In the genomic region with DNA sequence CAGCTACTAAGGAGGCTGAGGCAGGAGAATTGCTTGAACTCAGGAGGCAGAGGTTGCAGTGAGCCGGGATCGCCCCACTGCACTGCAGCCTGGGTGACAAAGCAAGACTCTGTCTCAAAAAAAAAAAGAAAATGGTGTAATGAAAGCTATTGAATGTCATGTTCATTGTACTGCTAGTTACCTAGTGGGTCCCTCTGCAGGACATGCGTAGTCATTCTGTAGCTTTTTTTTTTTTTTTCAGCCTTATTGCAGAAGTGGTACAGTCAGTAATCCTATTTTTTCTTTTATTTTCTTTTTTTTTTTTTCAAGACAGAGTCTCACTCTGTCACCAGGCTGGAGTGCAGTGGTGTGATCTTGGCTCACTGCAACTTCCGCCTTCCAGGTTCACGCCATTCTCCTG, we compare ENCODE assay signal across 8 cellular contexts. TPM values are rescaled to one million over a fixed set of nuclear protein-coding genes. Genes with fewer than 3 reads are reported as not detected.
DNase-seq lines count a peak whose midpoint lies in the region; ATAC-seq and TF ChIP-seq lines count a peak whose summit lies in the region.
"Not testable (repeated sequence)": the region's sequence is repeated elsewhere in the genome, so short reads cannot be mapped to it uniquely, and the experiment has no call there.
"Had no signal": no experiment of that assay in that cellular context is flagged by ENCODE, and none has a peak within 500 bp of the region (broad histone marks: within the 10 kb centered on the region; RNA-seq: fewer than 3 reads in every experiment).

No MANE protein-coding gene starts in this region.

- intact Hi-C loops in ascending aorta (cut with DNase I): not testable (repeated sequence)

- not testable (repeated sequence) for H3K9me3 ChIP-seq in Karpas-422 (ENCODE audit: low read length); ascending aorta

- H4K20me1 ChIP-seq in Karpas-422 (ENCODE audit: insufficient read depth, low read depth, low read length): not testable (repeated sequence)

- H3K36me3 ChIP-seq in Karpas-422 (ENCODE audit: insufficient read depth, low read length): peaks cover 15% of the 10 kb centered on the region; the same call in 1 of the 2 replicates
- H3K36me3 ChIP-seq in ascending aorta: peaks cover 22 to 44% of the 10 kb centered on the region in 2 donors

- not testable (repeated sequence) for H3K9me2 ChIP-seq in Karpas-422 (replicated peaks; ENCODE audit: insufficient read depth, low read length)

- H2AFZ ChIP-seq in Karpas-422 (ENCODE audit: low read length): not testable (repeated sequence)

- not testable (repeated sequence) for H3K4me2 ChIP-seq in Karpas-422 (ENCODE audit: low read depth, low read length, poor library complexity, severe bottlenecking)

- H3K79me2 ChIP-seq in Karpas-422 (ENCODE audit: low read length): peaks cover 46% of the 10 kb centered on the region

- DNase-seq in GM10266 (ENCODE audit: extremely low spot score); ascending aorta (ENCODE audit: low spot score in 2 of 2); coronary artery (ENCODE audit: low spot score); retinal pigment epithelial cell (ENCODE audit: low read depth): not testable (repeated sequence)
- DNase-seq in Karpas-422: peak; percentile 51
- DNase-seq in NCI-H2171 (lab: John Stamatoyannopoulos, UW): peak; percentile 12

- not testable (repeated sequence) for H3K27me3 ChIP-seq in Karpas-422 (ENCODE audit: low read length); ascending aorta

- H3K27ac ChIP-seq in Karpas-422 (ENCODE audit: low read length): not testable (repeated sequence)
- H3K27ac ChIP-seq in ascending aorta: peak overlapping the region; percentile 53 to 71
- H3K27ac ChIP-seq in coronary artery: peak overlapping the region; percentile 62 to 65

- not testable (repeated sequence) for H3K9ac ChIP-seq in Karpas-422 (ENCODE audit: low read length)

- peak; percentile 12 for TF ChIP-seq CTCF in GM10266 (IDR thresholded peaks at IDR 0.05; ENCODE audit: control insufficient read depth, insufficient read depth, low read depth, missing control alignments)
- TF ChIP-seq CTCF in ascending aorta (IDR thresholded peaks at IDR 0.05); coronary artery (IDR thresholded peaks at IDR 0.05): not testable (repeated sequence)
- TF ChIP-seq CTCF in retinal pigment epithelial cell (conservative IDR thresholded peaks at IDR 0.05; ENCODE audit: low read depth, low read length): peak; percentile 2

- not testable (repeated sequence) for H3K4me1 ChIP-seq in Karpas-422 (ENCODE audit: low read length); ascending aorta

- not testable (repeated sequence) for H3K4me3 ChIP-seq in Karpas-422 (ENCODE audit: low read length); ascending aorta; coronary artery; retinal pigment epithelial cell (ENCODE audit: low read length)

- peak; percentile 41; the same call in 1 of the 3 replicates for ATAC-seq in SK-N-SH treated with all-trans-retinoic acid at 6 μM for 48 hours

RNA-seq across cellular contexts. Expression of gene RTF1, which starts 21.9 kb away (rescaled TPM):
- total RNA-seq in Karpas-422 (2014; rRNA removed; shearing (Covaris generic); ENCODE audit: low replicate concordance): 25.7 and 33.5 TPM in 2 replicates
- total RNA-seq in ascending aorta: 9.4 TPM

RNA-seq across cellular contexts. Expression of gene NDUFAF1, which starts 36.4 kb away (rescaled TPM):
- 22.6 and 24.7 TPM in 2 replicates for total RNA-seq in Karpas-422 (2014; rRNA removed; shearing (Covaris generic); ENCODE audit: low replicate concordance)
- total RNA-seq in ascending aorta: 0.64 TPM

RNA-seq across cellular contexts. Expression of gene ITPKA, which starts 54.9 kb away (rescaled TPM):
- total RNA-seq in Karpas-422 (2014; rRNA removed; shearing (Covaris generic); ENCODE audit: low replicate concordance): not detected in 2 replicates
- not detected for total RNA-seq in ascending aorta
- total RNA-seq: CD4-positive, alpha-beta T cell had no signal

Comparison
In these comparisons a context has a peak if more than half of its experiments do, and no peak if none do; other contexts are left out.
1. RNA of gene NDUFAF1, which starts 36.4 kb away (total RNA-seq): 22.6 to 24.7 TPM in Karpas-422; 0.64 TPM in ascending aorta (single experiment); every median in the first group is over 10 times any median in the second.